8 cellular contexts compared by ENCODE assay signal in the genomic region with DNA sequence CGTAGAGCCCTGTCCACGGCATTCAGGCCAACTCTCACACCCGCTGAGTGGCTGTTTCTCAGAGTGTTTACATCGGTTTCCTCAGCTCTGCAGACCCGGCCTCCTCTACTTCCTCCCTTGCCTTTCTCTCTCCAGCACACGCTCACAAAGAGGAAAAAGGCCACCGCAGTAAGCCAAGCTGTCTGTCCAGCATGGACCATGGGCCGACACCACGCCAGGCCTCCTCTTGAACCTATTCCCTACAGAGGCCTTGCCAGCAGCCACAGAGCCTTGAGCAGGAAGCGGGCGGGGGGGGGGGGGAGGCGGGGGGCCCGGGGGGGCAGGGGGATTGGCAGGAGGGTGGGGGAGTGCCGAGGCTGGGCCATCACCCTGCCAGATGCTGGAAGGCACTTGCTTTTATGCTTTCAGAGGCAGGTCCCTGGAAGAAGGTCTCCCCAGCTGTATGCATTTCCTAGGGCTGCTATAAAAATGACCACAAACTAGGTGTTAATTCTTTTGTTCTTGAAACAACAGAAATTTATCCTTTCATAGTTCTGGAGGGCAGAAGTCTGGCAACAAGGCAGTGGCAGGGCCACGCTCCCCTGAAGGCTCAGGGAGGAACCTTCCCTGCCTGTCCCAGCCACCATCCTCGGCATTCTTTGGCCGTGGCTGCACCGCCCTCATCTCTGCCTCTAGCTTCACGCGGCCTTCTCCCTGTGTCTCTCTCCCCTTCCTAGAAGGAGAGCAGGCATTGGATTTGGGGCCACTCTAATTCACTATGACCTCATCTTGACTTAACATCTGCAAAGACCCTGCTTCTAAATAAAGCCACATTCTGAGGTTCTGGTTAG.
DNase-seq lines count a peak whose midpoint lies in the region; ATAC-seq and TF ChIP-seq lines count a peak whose summit lies in the region.

No MANE protein-coding gene starts in this region.

- DNase-seq in H4 (ENCODE audit: low spot score) (peak; percentile 33), Peyer's patch (peak in 1 of 3 donors; percentile 60), esophagus muscularis mucosa (ENCODE audit: extremely low spot score) (no peak), NCI-H1105 (lab: John Stamatoyannopoulos, UW) (no peak), SW480 (ENCODE audit: low spot score) (no peak)

- ATAC-seq in GM21619 (IDR thresholded peaks at IDR 0.05; ENCODE audit: unreplicated experiment), result no peak
- ATAC-seq in GM21825 (IDR thresholded peaks at IDR 0.05; ENCODE audit: unreplicated experiment), result no peak

- peak overlapping the region; percentile 58 to 84 (median 66) for H3K27ac ChIP-seq in Peyer's patch
- peak overlapping the region; percentile 55 to 80 (median 72) for H3K27ac ChIP-seq in esophagus muscularis mucosa (replicated peaks in 1 of 4)
- H3K27ac ChIP-seq in neutrophil, result peak overlapping the region; percentile 75

- H3K9me3 ChIP-seq in Peyer's patch (no peaks in the 10 kb centered on the region), esophagus muscularis mucosa (no peaks in the 10 kb centered on the region), neutrophil (no peaks in the 10 kb centered on the region)

- 21% methylated on average over 15 of the region's 20 CpGs for WGBS in esophagus muscularis mucosa

- H3K27me3 ChIP-seq in Peyer's patch, result no peaks in the 10 kb centered on the region
- H3K27me3 ChIP-seq in esophagus muscularis mucosa, result no peaks in the 10 kb centered on the region
- no peaks in the 10 kb centered on the region for H3K27me3 ChIP-seq in neutrophil

- no peak for TF ChIP-seq EP300 in esophagus muscularis mucosa (IDR thresholded peaks at IDR 0.05)

- no peak overlapping the region for H3K4me3 ChIP-seq in Peyer's patch
- no peak overlapping the region for H3K4me3 ChIP-seq in esophagus muscularis mucosa
- peak overlapping the region in 1 of 2 experiments; percentile 21 for H3K4me3 ChIP-seq in neutrophil (ENCODE audit: low read depth in 1 of 2, low read length in 1 of 2)

- no peaks in the 10 kb centered on the region for H3K36me3 ChIP-seq in Peyer's patch
- H3K36me3 ChIP-seq in esophagus muscularis mucosa, result no peaks in the 10 kb centered on the region
- H3K36me3 ChIP-seq in neutrophil, result no peaks in the 10 kb centered on the region

- intact Hi-C loops in esophagus muscularis mucosa (cut with DNase I), result loop anchor here (5.0 kb wide), 1 partner anchor 198 kb away; a partner anchor contains a TSS

- TF ChIP-seq POLR2A in Peyer's patch (IDR thresholded peaks at IDR 0.05), result no peak
- no peak for TF ChIP-seq POLR2A in esophagus muscularis mucosa (IDR thresholded peaks at IDR 0.05; ENCODE audit: low read depth)

- H3K4me1 ChIP-seq in Peyer's patch, result peaks cover 0 to 11% (median 4%) of the 10 kb centered on the region in 4 donors
- H3K4me1 ChIP-seq in esophagus muscularis mucosa, result peaks cover 37 to 46% (median 41%) of the 10 kb centered on the region in 4 donors
- peaks cover 29 to 34% of the 10 kb centered on the region in 2 experiments for H3K4me1 ChIP-seq in neutrophil (ENCODE audit: control insufficient read depth in 1 of 2, insufficient read depth in 1 of 2, low read depth in 1 of 2, low read length in 1 of 2)

- TF ChIP-seq CTCF in Peyer's patch (IDR thresholded peaks at IDR 0.05) (no peak), esophagus muscularis mucosa (IDR thresholded peaks at IDR 0.05) (no peak), neutrophil (IDR thresholded peaks at IDR 0.05) (no peak)
